Comparison of ENCODE assay signal across 24 cellular contexts in the genomic region with DNA sequence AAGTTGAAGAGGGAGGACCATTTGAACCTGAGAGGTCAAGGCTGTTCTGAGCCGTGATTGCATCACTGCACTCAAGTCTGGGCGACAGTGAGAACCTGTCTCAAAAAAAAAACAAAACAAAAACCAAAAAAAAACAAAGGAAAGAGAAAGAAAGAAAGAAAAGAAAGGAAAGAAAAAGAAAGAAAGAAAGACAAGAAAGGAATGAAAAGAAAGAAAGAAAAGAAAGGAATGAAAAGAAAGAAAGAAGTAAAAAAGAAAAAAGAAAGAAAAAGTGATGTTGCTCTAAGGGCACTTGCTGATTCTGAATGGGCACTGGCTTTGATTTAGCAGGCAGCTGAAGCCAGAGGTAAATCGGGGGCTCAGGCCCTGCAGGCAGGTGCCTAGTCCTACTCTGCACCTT.
"Had no signal": no experiment of that assay in that cellular context is flagged by ENCODE, and none has a peak within 500 bp of the region (broad histone marks: within the 10 kb centered on the region; RNA-seq: fewer than 3 reads in every experiment).

No MANE protein-coding gene starts in this region.

- H3K4me3 ChIP-seq: SJCRH30 had no signal

- ATAC-seq: Panc1, PC-3, Right ventricle myocardium inferior, SK-N-SH treated with all-trans-retinoic acid at 6 μM for 48 hours had no signal

- H3K4me1 ChIP-seq: SJCRH30 had no signal

- FAIRE-seq: HTR-8/SVneo had no signal

- H3K4me2 ChIP-seq: KMS-11 had no signal

- H3K9me3 ChIP-seq: SJCRH30 had no signal

- H3K27ac ChIP-seq: HL-60, KMS-11, SJCRH30 had no signal

- H3K36me3 ChIP-seq: SJCRH30 had no signal

- H3K27me3 ChIP-seq: SJCRH30 had no signal

- H3K9ac ChIP-seq: KMS-11 had no signal

- DNase-seq: Kasumi-1; MM.1S; NCI-H1092 treated with DMSO at 0.1 percent for 48 hours; NCI-H1436; NCI-H187; NCI-H2029; NCI-H2081 treated with DMSO at 0.1 percent for 48 hours; NCI-H2171; NCI-H226; NCI-H446; NCI-H510A; NCI-H524 treated with DMSO at 0.1 percent for 48 hours; NCI-H69; NCI-H774; NK-92 treated with Interleukin-12 subunit alpha and Interleukin-12 subunit beta, amount 100 ng/mL, for 24 hours; PC-3; SHP77 treated with DMSO at 0.1 percent for 48 hours; SJCRH30 had no signal
